In genomic region chr7:69708857-69709256, GRCh38 we compare ENCODE assay signal across 1 cellular context.
TF ChIP-seq lines count a peak whose summit lies in the region.

No MANE protein-coding gene starts in this region.

TF ChIP-seq in SK-N-SH, 30 proteins besides CTCF, POLR2A, EP300 and RAD21 (continued from another document):
- TF ChIP-seq, protein P1, sequence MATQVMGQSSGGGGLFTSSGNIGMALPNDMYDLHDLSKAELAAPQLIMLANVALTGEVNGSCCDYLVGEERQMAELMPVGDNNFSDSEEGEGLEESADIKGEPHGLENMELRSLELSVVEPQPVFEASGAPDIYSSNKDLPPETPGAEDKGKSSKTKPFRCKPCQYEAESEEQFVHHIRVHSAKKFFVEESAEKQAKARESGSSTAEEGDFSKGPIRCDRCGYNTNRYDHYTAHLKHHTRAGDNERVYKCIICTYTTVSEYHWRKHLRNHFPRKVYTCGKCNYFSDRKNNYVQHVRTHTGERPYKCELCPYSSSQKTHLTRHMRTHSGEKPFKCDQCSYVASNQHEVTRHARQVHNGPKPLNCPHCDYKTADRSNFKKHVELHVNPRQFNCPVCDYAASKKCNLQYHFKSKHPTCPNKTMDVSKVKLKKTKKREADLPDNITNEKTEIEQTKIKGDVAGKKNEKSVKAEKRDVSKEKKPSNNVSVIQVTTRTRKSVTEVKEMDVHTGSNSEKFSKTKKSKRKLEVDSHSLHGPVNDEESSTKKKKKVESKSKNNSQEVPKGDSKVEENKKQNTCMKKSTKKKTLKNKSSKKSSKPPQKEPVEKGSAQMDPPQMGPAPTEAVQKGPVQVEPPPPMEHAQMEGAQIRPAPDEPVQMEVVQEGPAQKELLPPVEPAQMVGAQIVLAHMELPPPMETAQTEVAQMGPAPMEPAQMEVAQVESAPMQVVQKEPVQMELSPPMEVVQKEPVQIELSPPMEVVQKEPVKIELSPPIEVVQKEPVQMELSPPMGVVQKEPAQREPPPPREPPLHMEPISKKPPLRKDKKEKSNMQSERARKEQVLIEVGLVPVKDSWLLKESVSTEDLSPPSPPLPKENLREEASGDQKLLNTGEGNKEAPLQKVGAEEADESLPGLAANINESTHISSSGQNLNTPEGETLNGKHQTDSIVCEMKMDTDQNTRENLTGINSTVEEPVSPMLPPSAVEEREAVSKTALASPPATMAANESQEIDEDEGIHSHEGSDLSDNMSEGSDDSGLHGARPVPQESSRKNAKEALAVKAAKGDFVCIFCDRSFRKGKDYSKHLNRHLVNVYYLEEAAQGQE (IDR thresholded peaks at IDR 0.05; ENCODE audit: low read depth, low read length), result no peak
- TF ChIP-seq FOXJ3 (CRISPR knock-in tag; IDR thresholded peaks at IDR 0.05) (no peak), USF1 (IDR thresholded peaks at IDR 0.05; ENCODE audit: borderline replicate concordance, low read depth) (no peak), NFIC (IDR thresholded peaks at IDR 0.05; ENCODE audit: borderline replicate concordance) (peak; percentile 63), SMC3 (IDR thresholded peaks at IDR 0.05; ENCODE audit: low read depth, low read length) (no peak), FOXM1 (IDR thresholded peaks at IDR 0.05; ENCODE audit: low read depth) (no peak)
- TF ChIP-seq, protein P2, sequence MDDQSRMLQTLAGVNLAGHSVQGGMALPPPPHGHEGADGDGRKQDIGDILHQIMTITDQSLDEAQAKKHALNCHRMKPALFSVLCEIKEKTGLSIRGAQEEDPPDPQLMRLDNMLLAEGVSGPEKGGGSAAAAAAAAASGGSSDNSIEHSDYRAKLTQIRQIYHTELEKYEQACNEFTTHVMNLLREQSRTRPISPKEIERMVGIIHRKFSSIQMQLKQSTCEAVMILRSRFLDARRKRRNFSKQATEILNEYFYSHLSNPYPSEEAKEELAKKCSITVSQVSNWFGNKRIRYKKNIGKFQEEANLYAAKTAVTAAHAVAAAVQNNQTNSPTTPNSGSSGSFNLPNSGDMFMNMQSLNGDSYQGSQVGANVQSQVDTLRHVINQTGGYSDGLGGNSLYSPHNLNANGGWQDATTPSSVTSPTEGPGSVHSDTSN (IDR thresholded peaks at IDR 0.05), result no peak
TF ChIP-seq in SK-N-SH: peak in this region for 3.
